8 cellular contexts compared by ENCODE assay signal in genomic region chr9:125143377-125144090, GRCh38. TPM values are rescaled to one million over a fixed set of nuclear protein-coding genes. Genes with fewer than 3 reads are reported as not detected.
DNase-seq lines count a peak whose midpoint lies in the region; ATAC-seq, FAIRE-seq and TF ChIP-seq lines count a peak whose summit lies in the region.

Gene SCAI, minus strand, starts transcription at chr9:125143528. Its CDS starts 91 bp downstream, at chr9:125143437.

- POLR2A ChIA-PET in HepG2 (lab: Yijun Ruan, JAX): interaction anchor here (0.6 to 1.0 kb wide), 3 partner anchors 7 to 193 kb away, joined by 3 to 4 read pairs (median 3); no protein-coding TSS in a partner anchor

- 10% methylated on average over 6 of the region's 46 CpGs for WGBS in HepG2 (ENCODE audit: low lambda C conversion rate)

- H3K9me3 Mint-ChIP-seq in dendritic cell treated with granulocyte-macrophage colony-stimulating factor and Interleukin-4, amounts not matched to agents 40 ng/mL and 50 ng/mL, for 4 days: no peaks in the 10 kb centered on the region

- peak within 1 kb of the TSS; percentile 73 for H3K9ac ChIP-seq in HepG2 (ENCODE audit: insufficient read depth, low read depth, low read length)

- peak; percentile 96 for TF ChIP-seq CTCF in HepG2 (CRISPR knock-in tag; IDR thresholded peaks at IDR 0.05)

- H3K27ac ChIP-seq in HepG2 (ENCODE audit: extremely low read length, insufficient read depth, low read length): peak within 1 kb of the TSS; percentile 56

- intact Hi-C loops in dendritic cell treated with granulocyte-macrophage colony-stimulating factor and Interleukin-4, amounts not matched to agents 40 ng/mL and 50 ng/mL, for 4 days (cut with micrococcal nuclease): loop anchor here (1.0 to 2.0 kb wide), 2 partner anchors 202 to 373 kb away; partner anchors contain the start of genes GOLGA1 and NR6A1
- intact Hi-C loops in HepG2 (cut with micrococcal nuclease; ENCODE audit: unreplicated experiment): loop anchor here (1.0 to 10.0 kb wide), 3 partner anchors 202 to 369 kb away; partner anchors contain the start of genes ARPC5L, GOLGA1, NR6A1 and OLFML2A

- peak within 1 kb of the TSS; percentile 91 for H3K4me2 ChIP-seq in HepG2 (ENCODE audit: low read depth, low read length)

- DNase-seq in C1 segment of cervical spinal cord (lab: John Stamatoyannopoulos, UW) (peak; percentile 71 to 99 (median 94)), NCI-H526 (lab: John Stamatoyannopoulos, UW) (peak; percentile 95 to 97), HepG2 (ENCODE audit: low spot score) (peak; percentile 97)
- DNase-seq in activated CD4-positive, alpha-beta T cell treated with anti-CD3 and anti-CD28 coated beads for 48 hours: peak; percentile 99
- peak; percentile 97 for DNase-seq in stimulated activated CD4-positive, alpha-beta T cell treated with anti-CD3 and anti-CD28 coated beads, Interleukin-4, amount 100 ng/mL, for 1 hour

- H3K36me3 Mint-ChIP-seq in dendritic cell treated with granulocyte-macrophage colony-stimulating factor and Interleukin-4, amounts not matched to agents 40 ng/mL and 50 ng/mL, for 4 days (ENCODE audit: low read depth): peaks cover 13% of the 10 kb centered on the region

- peak; percentile 72 for FAIRE-seq in HepG2 (lab: Jason Lieb, UNC)

- no peaks in the 10 kb centered on the region for H3K27me3 Mint-ChIP-seq in dendritic cell treated with granulocyte-macrophage colony-stimulating factor and Interleukin-4, amounts not matched to agents 40 ng/mL and 50 ng/mL, for 4 days

- H4K20me1 ChIP-seq in HepG2 (ENCODE audit: insufficient read depth, low read length): no peaks in the 10 kb centered on the region

- peaks cover 24% of the 10 kb centered on the region for H3K4me1 Mint-ChIP-seq in dendritic cell treated with granulocyte-macrophage colony-stimulating factor and Interleukin-4, amounts not matched to agents 40 ng/mL and 50 ng/mL, for 4 days (ENCODE audit: low read depth)

- TF ChIP-seq EP300 in HepG2 (IDR thresholded peaks at IDR 0.05; ENCODE audit: low read depth in 2 of 2, low read length in 2 of 2) (0 out of 4 replicates have a peak, but pooled peaks of 1 of the 2 experiments have one; percentile 13), HepG2 (CRISPR knock-in tag; IDR thresholded peaks at IDR 0.05; ENCODE audit: borderline replicate concordance) (no peak)

- peak; percentile 98 for ATAC-seq in GM19324 (IDR thresholded peaks at IDR 0.05; ENCODE audit: low FRiP score, unreplicated experiment)
- ATAC-seq in HG03469 (IDR thresholded peaks at IDR 0.05; ENCODE audit: unreplicated experiment): peak; percentile 89
- peak; percentile 99 for ATAC-seq in HepG2

- no peaks in the 10 kb centered on the region for H3K36me3 ChIP-seq in HepG2 (replicated peaks in 1 of 2; ENCODE audit: control insufficient read depth in 1 of 2, insufficient read depth in 2 of 2, low read length in 2 of 2)

- BruUV-seq in HepG2 (replicated peaks; lab: Mats Ljungman, UMichigan): no TSS peak

- in situ Hi-C loops in HepG2 (cut with HindIII; ENCODE audit: extremely low pct_ligation_motif_present, low pct_unique_long_range_greater_than_20kb): no loop called here

- H3K4me3 ChIP-seq in HepG2 (replicated peaks in 1 of 3; ENCODE audit: insufficient read depth in 1 of 3, low read depth in 2 of 3, low read length in 3 of 3): peak within 1 kb of the TSS; percentile 55 to 82 (median 71)

- peak within 1 kb of the TSS; percentile 98 for H3K4me3 Mint-ChIP-seq in dendritic cell treated with granulocyte-macrophage colony-stimulating factor and Interleukin-4, amounts not matched to agents 40 ng/mL and 50 ng/mL, for 4 days

- peaks cover 20% of the 10 kb centered on the region for H3K4me1 ChIP-seq in HepG2 (ENCODE audit: insufficient read depth, low read length)

- peak within 1 kb of the TSS; percentile 76 for H2AFZ ChIP-seq in HepG2 (ENCODE audit: low read length)

- TF ChIP-seq RAD21 in HepG2 (CRISPR knock-in tag; IDR thresholded peaks at IDR 0.05): peak; percentile 97

- H3K79me2 ChIP-seq in HepG2 (ENCODE audit: insufficient read depth, low read length): peaks cover 7% of the 10 kb centered on the region

- H3K9me3 ChIP-seq in HepG2 (ENCODE audit: low read length): no peaks in the 10 kb centered on the region

- H3K27ac Mint-ChIP-seq in dendritic cell treated with granulocyte-macrophage colony-stimulating factor and Interleukin-4, amounts not matched to agents 40 ng/mL and 50 ng/mL, for 4 days: peak within 1 kb of the TSS; percentile 78

- peak in 1 of 2 experiments; percentile 66; a peak in 1 of 4 replicates for TF ChIP-seq POLR2A in HepG2 (IDR thresholded peaks at IDR 0.05; ENCODE audit: insufficient read depth in 1 of 2, low read depth in 2 of 2, low read length in 2 of 2)

- CTCF ChIA-PET in HepG2 (lab: Yijun Ruan, JAX; ENCODE audit: low intra/inter-chr PET ratio, low total read pairs): interaction anchor here (1.2 kb wide), 1 partner anchor 372 kb away, joined by 3 read pairs; no protein-coding TSS in a partner anchor

- H3K27me3 ChIP-seq in HepG2 (ENCODE audit: control insufficient read depth in 1 of 2, insufficient read depth in 2 of 2, low read length in 2 of 2): no peaks in the 10 kb centered on the region; a peak in 1 of 5 replicates

TF ChIP-seq in HepG2, 621 proteins besides CTCF, POLR2A, EP300 and RAD21 (continues in another document):
- TF ChIP-seq NONO (IDR thresholded peaks at IDR 0.05) (no peak), NONO (CRISPR knock-in tag; conservative IDR thresholded peaks at IDR 0.05) (peak; percentile 58), TEAD3 (CRISPR knock-in tag; optimal IDR thresholded peaks at IDR 0.05; ENCODE audit: borderline replicate concordance) (peak; percentile 76), MEIS1 (CRISPR knock-in tag; IDR thresholded peaks at IDR 0.05; ENCODE audit: borderline replicate concordance) (peak; percentile 59; the same call in 1 of the 2 replicates), SP1 (IDR thresholded peaks at IDR 0.05) (no peak), SP1 (CRISPR knock-in tag; IDR thresholded peaks at IDR 0.05) (peak; percentile 39; the same call in 1 of the 2 replicates), FOXK2 (IDR thresholded peaks at IDR 0.05) (no peak), SRSF1 (optimal IDR thresholded peaks at IDR 0.05; ENCODE audit: low read depth, low read length) (peak; percentile 43)
- TF ChIP-seq, protein P1, sequence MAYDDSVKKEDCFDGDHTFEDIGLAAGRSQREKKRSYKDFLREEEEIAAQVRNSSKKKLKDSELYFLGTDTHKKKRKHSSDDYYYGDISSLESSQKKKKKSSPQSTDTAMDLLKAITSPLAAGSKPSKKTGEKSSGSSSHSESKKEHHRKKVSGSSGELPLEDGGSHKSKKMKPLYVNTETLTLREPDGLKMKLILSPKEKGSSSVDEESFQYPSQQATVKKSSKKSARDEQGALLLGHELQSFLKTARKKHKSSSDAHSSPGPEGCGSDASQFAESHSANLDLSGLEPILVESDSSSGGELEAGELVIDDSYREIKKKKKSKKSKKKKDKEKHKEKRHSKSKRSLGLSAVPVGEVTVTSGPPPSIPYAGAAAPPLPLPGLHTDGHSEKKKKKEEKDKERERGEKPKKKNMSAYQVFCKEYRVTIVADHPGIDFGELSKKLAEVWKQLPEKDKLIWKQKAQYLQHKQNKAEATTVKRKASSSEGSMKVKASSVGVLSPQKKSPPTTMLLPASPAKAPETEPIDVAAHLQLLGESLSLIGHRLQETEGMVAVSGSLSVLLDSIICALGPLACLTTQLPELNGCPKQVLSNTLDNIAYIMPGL (CRISPR knock-in tag; IDR thresholded peaks at IDR 0.05; ENCODE audit: borderline replicate concordance in 1 of 2, low read depth in 1 of 2): peak; percentile 93
- TF ChIP-seq, protein P2, sequence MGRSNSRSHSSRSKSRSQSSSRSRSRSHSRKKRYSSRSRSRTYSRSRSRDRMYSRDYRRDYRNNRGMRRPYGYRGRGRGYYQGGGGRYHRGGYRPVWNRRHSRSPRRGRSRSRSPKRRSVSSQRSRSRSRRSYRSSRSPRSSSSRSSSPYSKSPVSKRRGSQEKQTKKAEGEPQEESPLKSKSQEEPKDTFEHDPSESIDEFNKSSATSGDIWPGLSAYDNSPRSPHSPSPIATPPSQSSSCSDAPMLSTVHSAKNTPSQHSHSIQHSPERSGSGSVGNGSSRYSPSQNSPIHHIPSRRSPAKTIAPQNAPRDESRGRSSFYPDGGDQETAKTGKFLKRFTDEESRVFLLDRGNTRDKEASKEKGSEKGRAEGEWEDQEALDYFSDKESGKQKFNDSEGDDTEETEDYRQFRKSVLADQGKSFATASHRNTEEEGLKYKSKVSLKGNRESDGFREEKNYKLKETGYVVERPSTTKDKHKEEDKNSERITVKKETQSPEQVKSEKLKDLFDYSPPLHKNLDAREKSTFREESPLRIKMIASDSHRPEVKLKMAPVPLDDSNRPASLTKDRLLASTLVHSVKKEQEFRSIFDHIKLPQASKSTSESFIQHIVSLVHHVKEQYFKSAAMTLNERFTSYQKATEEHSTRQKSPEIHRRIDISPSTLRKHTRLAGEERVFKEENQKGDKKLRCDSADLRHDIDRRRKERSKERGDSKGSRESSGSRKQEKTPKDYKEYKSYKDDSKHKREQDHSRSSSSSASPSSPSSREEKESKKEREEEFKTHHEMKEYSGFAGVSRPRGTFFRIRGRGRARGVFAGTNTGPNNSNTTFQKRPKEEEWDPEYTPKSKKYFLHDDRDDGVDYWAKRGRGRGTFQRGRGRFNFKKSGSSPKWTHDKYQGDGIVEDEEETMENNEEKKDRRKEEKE (IDR thresholded peaks at IDR 0.05): no peak

RNA-seq across cellular contexts. Expression of gene SCAI, which starts in this region (rescaled TPM):
- total RNA-seq in HepG2 (2016; rRNA removed; fragmentation: Illumina TruSeq; extraction: Trizol): 8.4 and 10.3 TPM in 2 replicates
- 6.0 and 8.4 TPM in 2 replicates for total RNA-seq in HepG2 (2016; cell fraction: cytosol; rRNA removed; fragmentation: Illumina TruSeq; extraction: Trizol; ENCODE audit: low read depth)
- total RNA-seq in HepG2 (2016; cell fraction: insoluble cytoplasmic fraction; rRNA removed; fragmentation: Illumina TruSeq; extraction: Trizol): 8.4 and 11.2 TPM in 2 replicates
- 4.3 and 6.5 TPM in 2 replicates for total RNA-seq in HepG2 (2016; cell fraction: membrane; rRNA removed; fragmentation: Illumina TruSeq; extraction: Trizol)
- 16.6 and 21.4 TPM in 2 replicates for total RNA-seq in HepG2 (2016; cell fraction: nucleus; rRNA removed; fragmentation: Illumina TruSeq; extraction: Trizol)
- polyA plus RNA-seq in HepG2 (2011; rRNA removed): 3.7 and 4.4 TPM in 2 replicates
- polyA plus RNA-seq in HepG2 (2011; cell fraction: cytosol; rRNA removed): 1.3 and 2.6 TPM in 2 replicates
- 4.0 and 8.1 TPM in 2 replicates for polyA plus RNA-seq in HepG2 (2011; cell fraction: nucleus; rRNA removed)
- polyA plus RNA-seq in HepG2 (2012): 1.4 and 2.2 TPM in 2 replicates
- 1.3 and 2.0 TPM in 2 replicates for polyA plus RNA-seq in HepG2 (2016; cell fraction: cytosol; fragmentation: Illumina TruSeq; extraction: Trizol; ENCODE audit: low read depth)
- 3.3 and 3.4 TPM in 2 replicates for polyA plus RNA-seq in HepG2 (2016; cell fraction: insoluble cytoplasmic fraction; fragmentation: Illumina TruSeq; extraction: Trizol; ENCODE audit: low read depth)
- 1.2 and 1.3 TPM in 2 replicates for polyA plus RNA-seq in HepG2 (2016; cell fraction: membrane; fragmentation: Illumina TruSeq; extraction: Trizol; ENCODE audit: low read depth)
- polyA plus RNA-seq in HepG2 (2016; cell fraction: nucleus; fragmentation: Illumina TruSeq; extraction: Trizol; ENCODE audit: insufficient read depth, low read depth): 9.9 and 11.1 TPM in 2 replicates
- 6.7 and 25.4 TPM in 2 replicates for polyA minus RNA-seq in HepG2 (2011; rRNA and poly(A)+ RNA removed; ENCODE audit: low replicate concordance)
- polyA minus RNA-seq in HepG2 (2011; cell fraction: cytosol; rRNA and poly(A)+ RNA removed): 2.2 and 5.9 TPM in 2 replicates
- 18.9 and 20.3 TPM in 2 replicates for polyA minus RNA-seq in HepG2 (2011; cell fraction: nucleus; rRNA and poly(A)+ RNA removed)

Comparison
In these comparisons a context has a peak if more than half of its experiments do, and no peak if none do; other contexts are left out.
1. Peak in every context shown above with its lines: DNase-seq, ATAC-seq, H3K4me3 ChIP-seq and H3K27ac ChIP-seq.